Comparison of ENCODE assay signal across 1 cellular context in the genomic region with DNA sequence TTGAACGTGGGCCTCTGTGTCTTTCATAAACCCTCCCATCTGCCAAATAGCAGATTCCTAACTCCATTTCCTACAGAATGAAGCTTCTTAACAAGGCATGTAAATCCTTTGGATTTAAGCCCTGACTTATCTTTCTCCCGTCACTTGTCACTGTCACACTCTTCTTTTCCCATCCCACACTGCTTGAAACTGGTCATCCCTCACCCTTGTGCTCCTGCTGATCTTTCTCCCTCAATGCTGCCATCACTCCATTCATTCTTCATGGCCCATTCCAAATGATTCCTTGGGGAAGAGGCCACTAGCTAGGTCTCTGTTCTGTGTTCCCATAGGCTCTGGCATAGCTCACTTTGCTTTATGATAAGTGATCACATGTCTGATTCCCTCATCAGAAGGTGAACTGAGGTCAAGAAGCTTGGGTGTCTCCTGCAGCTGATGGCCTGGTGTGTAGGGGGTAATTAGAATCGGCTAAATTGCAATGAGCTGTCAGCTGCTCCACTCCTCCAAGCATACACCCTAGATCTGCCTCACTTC.
TF ChIP-seq lines count a peak whose summit lies in the region.

No MANE protein-coding gene starts in this region.

TF ChIP-seq in K562, 482 proteins besides CTCF, POLR2A, EP300 and RAD21 (continued from another document and continues in another):
- TF ChIP-seq, protein P1, sequence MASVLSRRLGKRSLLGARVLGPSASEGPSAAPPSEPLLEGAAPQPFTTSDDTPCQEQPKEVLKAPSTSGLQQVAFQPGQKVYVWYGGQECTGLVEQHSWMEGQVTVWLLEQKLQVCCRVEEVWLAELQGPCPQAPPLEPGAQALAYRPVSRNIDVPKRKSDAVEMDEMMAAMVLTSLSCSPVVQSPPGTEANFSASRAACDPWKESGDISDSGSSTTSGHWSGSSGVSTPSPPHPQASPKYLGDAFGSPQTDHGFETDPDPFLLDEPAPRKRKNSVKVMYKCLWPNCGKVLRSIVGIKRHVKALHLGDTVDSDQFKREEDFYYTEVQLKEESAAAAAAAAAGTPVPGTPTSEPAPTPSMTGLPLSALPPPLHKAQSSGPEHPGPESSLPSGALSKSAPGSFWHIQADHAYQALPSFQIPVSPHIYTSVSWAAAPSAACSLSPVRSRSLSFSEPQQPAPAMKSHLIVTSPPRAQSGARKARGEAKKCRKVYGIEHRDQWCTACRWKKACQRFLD (CRISPR knock-in tag; IDR thresholded peaks at IDR 0.05), result no peak
- TF ChIP-seq, protein P2, sequence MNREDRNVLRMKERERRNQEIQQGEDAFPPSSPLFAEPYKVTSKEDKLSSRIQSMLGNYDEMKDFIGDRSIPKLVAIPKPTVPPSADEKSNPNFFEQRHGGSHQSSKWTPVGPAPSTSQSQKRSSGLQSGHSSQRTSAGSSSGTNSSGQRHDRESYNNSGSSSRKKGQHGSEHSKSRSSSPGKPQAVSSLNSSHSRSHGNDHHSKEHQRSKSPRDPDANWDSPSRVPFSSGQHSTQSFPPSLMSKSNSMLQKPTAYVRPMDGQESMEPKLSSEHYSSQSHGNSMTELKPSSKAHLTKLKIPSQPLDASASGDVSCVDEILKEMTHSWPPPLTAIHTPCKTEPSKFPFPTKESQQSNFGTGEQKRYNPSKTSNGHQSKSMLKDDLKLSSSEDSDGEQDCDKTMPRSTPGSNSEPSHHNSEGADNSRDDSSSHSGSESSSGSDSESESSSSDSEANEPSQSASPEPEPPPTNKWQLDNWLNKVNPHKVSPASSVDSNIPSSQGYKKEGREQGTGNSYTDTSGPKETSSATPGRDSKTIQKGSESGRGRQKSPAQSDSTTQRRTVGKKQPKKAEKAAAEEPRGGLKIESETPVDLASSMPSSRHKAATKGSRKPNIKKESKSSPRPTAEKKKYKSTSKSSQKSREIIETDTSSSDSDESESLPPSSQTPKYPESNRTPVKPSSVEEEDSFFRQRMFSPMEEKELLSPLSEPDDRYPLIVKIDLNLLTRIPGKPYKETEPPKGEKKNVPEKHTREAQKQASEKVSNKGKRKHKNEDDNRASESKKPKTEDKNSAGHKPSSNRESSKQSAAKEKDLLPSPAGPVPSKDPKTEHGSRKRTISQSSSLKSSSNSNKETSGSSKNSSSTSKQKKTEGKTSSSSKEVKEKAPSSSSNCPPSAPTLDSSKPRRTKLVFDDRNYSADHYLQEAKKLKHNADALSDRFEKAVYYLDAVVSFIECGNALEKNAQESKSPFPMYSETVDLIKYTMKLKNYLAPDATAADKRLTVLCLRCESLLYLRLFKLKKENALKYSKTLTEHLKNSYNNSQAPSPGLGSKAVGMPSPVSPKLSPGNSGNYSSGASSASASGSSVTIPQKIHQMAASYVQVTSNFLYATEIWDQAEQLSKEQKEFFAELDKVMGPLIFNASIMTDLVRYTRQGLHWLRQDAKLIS (CRISPR knock-in tag; IDR thresholded peaks at IDR 0.05), result no peak
- no peak for TF ChIP-seq CCNT2 (IDR thresholded peaks at IDR 0.05; ENCODE audit: borderline replicate concordance, extremely low read depth, insufficient read length, low read depth, low read length)
- TF ChIP-seq ZNF316 (IDR thresholded peaks at IDR 0.05), result no peak
- no peak for TF ChIP-seq CC2D1A (IDR thresholded peaks at IDR 0.05)
- TF ChIP-seq, protein P3, sequence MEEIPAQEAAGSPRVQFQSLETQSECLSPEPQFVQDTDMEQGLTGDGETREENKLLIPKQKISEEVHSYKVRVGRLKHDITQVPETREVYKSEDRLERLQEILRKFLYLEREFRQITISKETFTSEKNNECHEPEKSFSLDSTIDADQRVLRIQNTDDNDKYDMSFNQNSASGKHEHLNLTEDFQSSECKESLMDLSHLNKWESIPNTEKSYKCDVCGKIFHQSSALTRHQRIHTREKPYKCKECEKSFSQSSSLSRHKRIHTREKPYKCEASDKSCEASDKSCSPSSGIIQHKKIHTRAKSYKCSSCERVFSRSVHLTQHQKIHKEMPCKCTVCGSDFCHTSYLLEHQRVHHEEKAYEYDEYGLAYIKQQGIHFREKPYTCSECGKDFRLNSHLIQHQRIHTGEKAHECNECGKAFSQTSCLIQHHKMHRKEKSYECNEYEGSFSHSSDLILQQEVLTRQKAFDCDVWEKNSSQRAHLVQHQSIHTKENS (CRISPR knock-in tag; IDR thresholded peaks at IDR 0.05), result no peak
- TF ChIP-seq, protein P4, sequence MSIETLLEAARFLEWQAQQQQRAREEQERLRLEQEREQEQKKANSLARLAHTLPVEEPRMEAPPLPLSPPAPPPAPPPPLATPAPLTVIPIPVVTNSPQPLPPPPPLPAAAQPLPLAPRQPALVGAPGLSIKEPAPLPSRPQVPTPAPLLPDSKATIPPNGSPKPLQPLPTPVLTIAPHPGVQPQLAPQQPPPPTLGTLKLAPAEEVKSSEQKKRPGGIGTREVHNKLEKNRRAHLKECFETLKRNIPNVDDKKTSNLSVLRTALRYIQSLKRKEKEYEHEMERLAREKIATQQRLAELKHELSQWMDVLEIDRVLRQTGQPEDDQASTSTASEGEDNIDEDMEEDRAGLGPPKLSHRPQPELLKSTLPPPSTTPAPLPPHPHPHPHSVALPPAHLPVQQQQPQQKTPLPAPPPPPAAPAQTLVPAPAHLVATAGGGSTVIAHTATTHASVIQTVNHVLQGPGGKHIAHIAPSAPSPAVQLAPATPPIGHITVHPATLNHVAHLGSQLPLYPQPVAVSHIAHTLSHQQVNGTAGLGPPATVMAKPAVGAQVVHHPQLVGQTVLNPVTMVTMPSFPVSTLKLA (conservative IDR thresholded peaks at IDR 0.05), result no peak
- no peak for TF ChIP-seq LEF1 (IDR thresholded peaks at IDR 0.05)
- no peak for TF ChIP-seq KAT8 (IDR thresholded peaks at IDR 0.05; ENCODE audit: low read depth)
- TF ChIP-seq, protein P5, sequence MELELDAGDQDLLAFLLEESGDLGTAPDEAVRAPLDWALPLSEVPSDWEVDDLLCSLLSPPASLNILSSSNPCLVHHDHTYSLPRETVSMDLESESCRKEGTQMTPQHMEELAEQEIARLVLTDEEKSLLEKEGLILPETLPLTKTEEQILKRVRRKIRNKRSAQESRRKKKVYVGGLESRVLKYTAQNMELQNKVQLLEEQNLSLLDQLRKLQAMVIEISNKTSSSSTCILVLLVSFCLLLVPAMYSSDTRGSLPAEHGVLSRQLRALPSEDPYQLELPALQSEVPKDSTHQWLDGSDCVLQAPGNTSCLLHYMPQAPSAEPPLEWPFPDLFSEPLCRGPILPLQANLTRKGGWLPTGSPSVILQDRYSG (tag; conservative IDR thresholded peaks at IDR 0.05; ENCODE audit: low read depth), result no peak
- no peak for TF ChIP-seq ZNF184 (CRISPR knock-in tag; IDR thresholded peaks at IDR 0.05)
- TF ChIP-seq FOXA1 (IDR thresholded peaks at IDR 0.05; ENCODE audit: borderline replicate concordance), result no peak
- TF ChIP-seq HSF4 (CRISPR knock-in tag; IDR thresholded peaks at IDR 0.05; ENCODE audit: borderline replicate concordance), result no peak
- TF ChIP-seq ESRRA (IDR thresholded peaks at IDR 0.05; ENCODE audit: borderline replicate concordance, low read depth), result no peak
- TF ChIP-seq SMARCB1 (IDR thresholded peaks at IDR 0.05; ENCODE audit: insufficient read length, low read depth), result no peak
- no peak for TF ChIP-seq ZNF561 (CRISPR knock-in tag; conservative IDR thresholded peaks at IDR 0.05)
- no peak for TF ChIP-seq MTA2 (IDR thresholded peaks at IDR 0.05; ENCODE audit: low read depth)
- no peak for TF ChIP-seq ZNF239 (CRISPR knock-in tag; IDR thresholded peaks at IDR 0.05)
- peak; percentile 11 for TF ChIP-seq DACH1 (IDR thresholded peaks at IDR 0.05; ENCODE audit: partially characterized antibody)
- TF ChIP-seq GTF2E2 (tag; IDR thresholded peaks at IDR 0.05), result no peak
- TF ChIP-seq ZNF785 (CRISPR knock-in tag; IDR thresholded peaks at IDR 0.05), result no peak
- TF ChIP-seq, protein P6, sequence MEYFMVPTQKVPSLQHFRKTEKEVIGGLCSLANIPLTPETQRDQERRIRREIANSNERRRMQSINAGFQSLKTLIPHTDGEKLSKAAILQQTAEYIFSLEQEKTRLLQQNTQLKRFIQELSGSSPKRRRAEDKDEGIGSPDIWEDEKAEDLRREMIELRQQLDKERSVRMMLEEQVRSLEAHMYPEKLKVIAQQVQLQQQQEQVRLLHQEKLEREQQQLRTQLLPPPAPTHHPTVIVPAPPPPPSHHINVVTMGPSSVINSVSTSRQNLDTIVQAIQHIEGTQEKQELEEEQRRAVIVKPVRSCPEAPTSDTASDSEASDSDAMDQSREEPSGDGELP (CRISPR knock-in tag; IDR thresholded peaks at IDR 0.05; ENCODE audit: borderline replicate concordance), result peak; percentile 40; the same call in 1 of the 2 replicates
- TF ChIP-seq, protein P7, sequence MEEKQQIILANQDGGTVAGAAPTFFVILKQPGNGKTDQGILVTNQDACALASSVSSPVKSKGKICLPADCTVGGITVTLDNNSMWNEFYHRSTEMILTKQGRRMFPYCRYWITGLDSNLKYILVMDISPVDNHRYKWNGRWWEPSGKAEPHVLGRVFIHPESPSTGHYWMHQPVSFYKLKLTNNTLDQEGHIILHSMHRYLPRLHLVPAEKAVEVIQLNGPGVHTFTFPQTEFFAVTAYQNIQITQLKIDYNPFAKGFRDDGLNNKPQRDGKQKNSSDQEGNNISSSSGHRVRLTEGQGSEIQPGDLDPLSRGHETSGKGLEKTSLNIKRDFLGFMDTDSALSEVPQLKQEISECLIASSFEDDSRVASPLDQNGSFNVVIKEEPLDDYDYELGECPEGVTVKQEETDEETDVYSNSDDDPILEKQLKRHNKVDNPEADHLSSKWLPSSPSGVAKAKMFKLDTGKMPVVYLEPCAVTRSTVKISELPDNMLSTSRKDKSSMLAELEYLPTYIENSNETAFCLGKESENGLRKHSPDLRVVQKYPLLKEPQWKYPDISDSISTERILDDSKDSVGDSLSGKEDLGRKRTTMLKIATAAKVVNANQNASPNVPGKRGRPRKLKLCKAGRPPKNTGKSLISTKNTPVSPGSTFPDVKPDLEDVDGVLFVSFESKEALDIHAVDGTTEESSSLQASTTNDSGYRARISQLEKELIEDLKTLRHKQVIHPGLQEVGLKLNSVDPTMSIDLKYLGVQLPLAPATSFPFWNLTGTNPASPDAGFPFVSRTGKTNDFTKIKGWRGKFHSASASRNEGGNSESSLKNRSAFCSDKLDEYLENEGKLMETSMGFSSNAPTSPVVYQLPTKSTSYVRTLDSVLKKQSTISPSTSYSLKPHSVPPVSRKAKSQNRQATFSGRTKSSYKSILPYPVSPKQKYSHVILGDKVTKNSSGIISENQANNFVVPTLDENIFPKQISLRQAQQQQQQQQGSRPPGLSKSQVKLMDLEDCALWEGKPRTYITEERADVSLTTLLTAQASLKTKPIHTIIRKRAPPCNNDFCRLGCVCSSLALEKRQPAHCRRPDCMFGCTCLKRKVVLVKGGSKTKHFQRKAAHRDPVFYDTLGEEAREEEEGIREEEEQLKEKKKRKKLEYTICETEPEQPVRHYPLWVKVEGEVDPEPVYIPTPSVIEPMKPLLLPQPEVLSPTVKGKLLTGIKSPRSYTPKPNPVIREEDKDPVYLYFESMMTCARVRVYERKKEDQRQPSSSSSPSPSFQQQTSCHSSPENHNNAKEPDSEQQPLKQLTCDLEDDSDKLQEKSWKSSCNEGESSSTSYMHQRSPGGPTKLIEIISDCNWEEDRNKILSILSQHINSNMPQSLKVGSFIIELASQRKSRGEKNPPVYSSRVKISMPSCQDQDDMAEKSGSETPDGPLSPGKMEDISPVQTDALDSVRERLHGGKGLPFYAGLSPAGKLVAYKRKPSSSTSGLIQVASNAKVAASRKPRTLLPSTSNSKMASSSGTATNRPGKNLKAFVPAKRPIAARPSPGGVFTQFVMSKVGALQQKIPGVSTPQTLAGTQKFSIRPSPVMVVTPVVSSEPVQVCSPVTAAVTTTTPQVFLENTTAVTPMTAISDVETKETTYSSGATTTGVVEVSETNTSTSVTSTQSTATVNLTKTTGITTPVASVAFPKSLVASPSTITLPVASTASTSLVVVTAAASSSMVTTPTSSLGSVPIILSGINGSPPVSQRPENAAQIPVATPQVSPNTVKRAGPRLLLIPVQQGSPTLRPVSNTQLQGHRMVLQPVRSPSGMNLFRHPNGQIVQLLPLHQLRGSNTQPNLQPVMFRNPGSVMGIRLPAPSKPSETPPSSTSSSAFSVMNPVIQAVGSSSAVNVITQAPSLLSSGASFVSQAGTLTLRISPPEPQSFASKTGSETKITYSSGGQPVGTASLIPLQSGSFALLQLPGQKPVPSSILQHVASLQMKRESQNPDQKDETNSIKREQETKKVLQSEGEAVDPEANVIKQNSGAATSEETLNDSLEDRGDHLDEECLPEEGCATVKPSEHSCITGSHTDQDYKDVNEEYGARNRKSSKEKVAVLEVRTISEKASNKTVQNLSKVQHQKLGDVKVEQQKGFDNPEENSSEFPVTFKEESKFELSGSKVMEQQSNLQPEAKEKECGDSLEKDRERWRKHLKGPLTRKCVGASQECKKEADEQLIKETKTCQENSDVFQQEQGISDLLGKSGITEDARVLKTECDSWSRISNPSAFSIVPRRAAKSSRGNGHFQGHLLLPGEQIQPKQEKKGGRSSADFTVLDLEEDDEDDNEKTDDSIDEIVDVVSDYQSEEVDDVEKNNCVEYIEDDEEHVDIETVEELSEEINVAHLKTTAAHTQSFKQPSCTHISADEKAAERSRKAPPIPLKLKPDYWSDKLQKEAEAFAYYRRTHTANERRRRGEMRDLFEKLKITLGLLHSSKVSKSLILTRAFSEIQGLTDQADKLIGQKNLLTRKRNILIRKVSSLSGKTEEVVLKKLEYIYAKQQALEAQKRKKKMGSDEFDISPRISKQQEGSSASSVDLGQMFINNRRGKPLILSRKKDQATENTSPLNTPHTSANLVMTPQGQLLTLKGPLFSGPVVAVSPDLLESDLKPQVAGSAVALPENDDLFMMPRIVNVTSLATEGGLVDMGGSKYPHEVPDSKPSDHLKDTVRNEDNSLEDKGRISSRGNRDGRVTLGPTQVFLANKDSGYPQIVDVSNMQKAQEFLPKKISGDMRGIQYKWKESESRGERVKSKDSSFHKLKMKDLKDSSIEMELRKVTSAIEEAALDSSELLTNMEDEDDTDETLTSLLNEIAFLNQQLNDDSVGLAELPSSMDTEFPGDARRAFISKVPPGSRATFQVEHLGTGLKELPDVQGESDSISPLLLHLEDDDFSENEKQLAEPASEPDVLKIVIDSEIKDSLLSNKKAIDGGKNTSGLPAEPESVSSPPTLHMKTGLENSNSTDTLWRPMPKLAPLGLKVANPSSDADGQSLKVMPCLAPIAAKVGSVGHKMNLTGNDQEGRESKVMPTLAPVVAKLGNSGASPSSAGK (IDR thresholded peaks at IDR 0.05), result peak; percentile 10; the same call in 1 of the 2 replicates
- peak; percentile 47; the same call in 1 of the 2 replicates for TF ChIP-seq DPF2 (IDR thresholded peaks at IDR 0.05)
- TF ChIP-seq, protein P8, sequence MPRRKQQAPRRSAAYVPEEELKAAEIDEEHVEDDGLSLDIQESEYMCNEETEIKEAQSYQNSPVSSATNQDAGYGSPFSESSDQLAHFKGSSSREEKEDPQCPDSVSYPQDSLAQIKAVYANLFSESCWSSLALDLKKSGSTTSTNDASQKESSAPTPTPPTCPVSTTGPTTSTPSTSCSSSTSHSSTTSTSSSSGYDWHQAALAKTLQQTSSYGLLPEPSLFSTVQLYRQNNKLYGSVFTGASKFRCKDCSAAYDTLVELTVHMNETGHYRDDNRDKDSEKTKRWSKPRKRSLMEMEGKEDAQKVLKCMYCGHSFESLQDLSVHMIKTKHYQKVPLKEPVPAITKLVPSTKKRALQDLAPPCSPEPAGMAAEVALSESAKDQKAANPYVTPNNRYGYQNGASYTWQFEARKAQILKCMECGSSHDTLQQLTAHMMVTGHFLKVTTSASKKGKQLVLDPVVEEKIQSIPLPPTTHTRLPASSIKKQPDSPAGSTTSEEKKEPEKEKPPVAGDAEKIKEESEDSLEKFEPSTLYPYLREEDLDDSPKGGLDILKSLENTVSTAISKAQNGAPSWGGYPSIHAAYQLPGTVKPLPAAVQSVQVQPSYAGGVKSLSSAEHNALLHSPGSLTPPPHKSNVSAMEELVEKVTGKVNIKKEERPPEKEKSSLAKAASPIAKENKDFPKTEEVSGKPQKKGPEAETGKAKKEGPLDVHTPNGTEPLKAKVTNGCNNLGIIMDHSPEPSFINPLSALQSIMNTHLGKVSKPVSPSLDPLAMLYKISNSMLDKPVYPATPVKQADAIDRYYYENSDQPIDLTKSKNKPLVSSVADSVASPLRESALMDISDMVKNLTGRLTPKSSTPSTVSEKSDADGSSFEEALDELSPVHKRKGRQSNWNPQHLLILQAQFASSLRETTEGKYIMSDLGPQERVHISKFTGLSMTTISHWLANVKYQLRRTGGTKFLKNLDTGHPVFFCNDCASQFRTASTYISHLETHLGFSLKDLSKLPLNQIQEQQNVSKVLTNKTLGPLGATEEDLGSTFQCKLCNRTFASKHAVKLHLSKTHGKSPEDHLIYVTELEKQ (CRISPR knock-in tag; IDR thresholded peaks at IDR 0.05), result no peak
- no peak for TF ChIP-seq PPARD (CRISPR knock-in tag; IDR thresholded peaks at IDR 0.05)
